1 cellular context compared by ENCODE assay signal in the genomic region with DNA sequence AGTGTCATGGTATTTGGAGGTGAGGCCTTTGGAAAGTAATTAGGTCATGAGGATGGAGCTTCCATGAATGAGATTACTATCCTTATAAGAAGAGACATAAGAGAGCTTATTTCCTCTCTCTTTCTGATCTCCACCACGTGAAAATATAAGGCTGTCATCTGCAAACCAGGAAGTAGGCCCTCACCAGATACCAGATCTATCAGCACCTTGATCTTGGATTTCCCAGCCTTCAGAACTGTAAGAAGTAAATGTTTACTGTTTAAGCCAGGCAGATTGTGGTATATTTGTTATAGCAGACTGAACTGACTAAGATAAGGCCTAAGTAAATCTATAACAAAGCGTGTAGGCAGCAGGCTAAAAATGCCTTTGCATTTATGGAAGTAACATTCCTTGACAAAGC.
A peak's percentile ranks its signal among the peaks of the same experiment; 100 is the strongest.
TF ChIP-seq lines count a peak whose summit lies in the region.

No MANE protein-coding gene starts in this region.

TF ChIP-seq in K562, 482 proteins besides CTCF, POLR2A, EP300 and RAD21 (continued from another document):
- TF ChIP-seq, protein P1, sequence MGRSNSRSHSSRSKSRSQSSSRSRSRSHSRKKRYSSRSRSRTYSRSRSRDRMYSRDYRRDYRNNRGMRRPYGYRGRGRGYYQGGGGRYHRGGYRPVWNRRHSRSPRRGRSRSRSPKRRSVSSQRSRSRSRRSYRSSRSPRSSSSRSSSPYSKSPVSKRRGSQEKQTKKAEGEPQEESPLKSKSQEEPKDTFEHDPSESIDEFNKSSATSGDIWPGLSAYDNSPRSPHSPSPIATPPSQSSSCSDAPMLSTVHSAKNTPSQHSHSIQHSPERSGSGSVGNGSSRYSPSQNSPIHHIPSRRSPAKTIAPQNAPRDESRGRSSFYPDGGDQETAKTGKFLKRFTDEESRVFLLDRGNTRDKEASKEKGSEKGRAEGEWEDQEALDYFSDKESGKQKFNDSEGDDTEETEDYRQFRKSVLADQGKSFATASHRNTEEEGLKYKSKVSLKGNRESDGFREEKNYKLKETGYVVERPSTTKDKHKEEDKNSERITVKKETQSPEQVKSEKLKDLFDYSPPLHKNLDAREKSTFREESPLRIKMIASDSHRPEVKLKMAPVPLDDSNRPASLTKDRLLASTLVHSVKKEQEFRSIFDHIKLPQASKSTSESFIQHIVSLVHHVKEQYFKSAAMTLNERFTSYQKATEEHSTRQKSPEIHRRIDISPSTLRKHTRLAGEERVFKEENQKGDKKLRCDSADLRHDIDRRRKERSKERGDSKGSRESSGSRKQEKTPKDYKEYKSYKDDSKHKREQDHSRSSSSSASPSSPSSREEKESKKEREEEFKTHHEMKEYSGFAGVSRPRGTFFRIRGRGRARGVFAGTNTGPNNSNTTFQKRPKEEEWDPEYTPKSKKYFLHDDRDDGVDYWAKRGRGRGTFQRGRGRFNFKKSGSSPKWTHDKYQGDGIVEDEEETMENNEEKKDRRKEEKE (IDR thresholded peaks at IDR 0.05; ENCODE audit: borderline replicate concordance in 1 of 2, control insufficient read depth in 1 of 2, low read depth in 2 of 2, low read length in 1 of 2) = no peak
- TF ChIP-seq MEIS2 (IDR thresholded peaks at IDR 0.05; ENCODE audit: partially characterized antibody) = peak; percentile 49
